Comparison of ENCODE assay signal across 1 cellular context in the genomic region with DNA sequence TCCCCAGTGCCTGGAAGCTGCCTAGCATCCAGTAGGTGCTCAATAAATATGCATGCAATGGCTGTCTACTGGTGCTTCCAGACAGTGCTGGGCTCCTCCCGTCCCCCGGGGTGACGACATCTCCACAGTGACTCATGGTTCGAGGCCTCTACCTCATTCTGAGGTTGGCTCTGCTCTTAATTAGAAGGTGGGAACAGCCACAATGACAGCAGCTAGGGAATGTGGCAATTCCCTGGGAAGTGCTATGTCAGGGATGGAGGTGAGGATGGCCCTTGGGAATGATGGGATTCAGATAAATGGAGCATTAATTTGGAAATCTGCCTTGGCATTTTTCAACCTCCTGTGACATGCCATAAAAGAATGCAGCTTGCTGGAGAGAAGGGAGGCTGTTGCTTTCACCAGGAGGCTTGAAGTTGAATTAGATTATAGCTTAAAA.
TF ChIP-seq lines count a peak whose summit lies in the region.

No MANE protein-coding gene starts in this region.

TF ChIP-seq in SK-N-SH treated with all-trans-retinoic acid at 6 μM for 48 hours, 23 proteins besides CTCF, POLR2A, EP300 and RAD21 (continued from another document):
- TF ChIP-seq, protein P1, sequence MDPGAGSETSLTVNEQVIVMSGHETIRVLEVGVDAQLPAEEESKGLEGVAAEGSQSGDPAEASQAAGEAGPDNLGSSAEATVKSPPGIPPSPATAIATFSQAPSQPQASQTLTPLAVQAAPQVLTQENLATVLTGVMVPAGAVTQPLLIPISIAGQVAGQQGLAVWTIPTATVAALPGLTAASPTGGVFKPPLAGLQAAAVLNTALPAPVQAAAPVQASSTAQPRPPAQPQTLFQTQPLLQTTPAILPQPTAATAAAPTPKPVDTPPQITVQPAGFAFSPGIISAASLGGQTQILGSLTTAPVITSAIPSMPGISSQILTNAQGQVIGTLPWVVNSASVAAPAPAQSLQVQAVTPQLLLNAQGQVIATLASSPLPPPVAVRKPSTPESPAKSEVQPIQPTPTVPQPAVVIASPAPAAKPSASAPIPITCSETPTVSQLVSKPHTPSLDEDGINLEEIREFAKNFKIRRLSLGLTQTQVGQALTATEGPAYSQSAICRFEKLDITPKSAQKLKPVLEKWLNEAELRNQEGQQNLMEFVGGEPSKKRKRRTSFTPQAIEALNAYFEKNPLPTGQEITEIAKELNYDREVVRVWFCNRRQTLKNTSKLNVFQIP (CRISPR knock-in tag; IDR thresholded peaks at IDR 0.05; ENCODE audit: borderline replicate concordance, low read depth) = 0 out of 2 replicates have a peak, but pooled peaks have one; percentile 60
- TF ChIP-seq ZC3H10 (CRISPR knock-in tag; IDR thresholded peaks at IDR 0.05) (peak; percentile 59; the same call in 1 of the 2 replicates), OSR1 (CRISPR knock-in tag; IDR thresholded peaks at IDR 0.05) (0 out of 2 replicates have a peak, but pooled peaks have one; percentile 49), ZNF70 (CRISPR knock-in tag; IDR thresholded peaks at IDR 0.05) (no peak)
